ENCODE assay signal across 14 cellular contexts in the genomic region with DNA sequence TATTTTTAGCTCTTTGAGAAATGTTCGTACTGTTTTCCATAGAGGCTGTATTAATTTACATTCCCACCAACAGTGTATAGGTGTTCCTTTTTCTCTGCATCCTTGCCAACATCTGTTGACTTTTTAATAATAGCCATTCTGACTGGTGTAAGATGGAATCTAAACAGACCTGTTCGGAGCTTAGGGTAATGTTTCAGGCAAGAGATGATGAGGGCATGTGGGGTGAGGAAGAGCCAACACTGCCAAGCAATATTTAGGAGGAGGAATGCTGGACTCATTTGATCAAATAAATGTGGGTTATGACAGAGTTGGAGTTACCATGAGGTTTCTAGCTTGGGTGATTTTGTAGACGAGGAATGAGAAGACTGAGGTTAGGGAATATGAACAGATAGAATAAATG.
A peak's percentile ranks its signal among the peaks of the same experiment; 100 is the strongest.
DNase-seq lines count a peak whose midpoint lies in the region; ATAC-seq and TF ChIP-seq lines count a peak whose summit lies in the region.
"Had no signal": no experiment of that assay in that cellular context is flagged by ENCODE, and none has a peak within 500 bp of the region (broad histone marks: within the 10 kb centered on the region; RNA-seq: fewer than 3 reads in every experiment).

No MANE protein-coding gene starts in this region.

- no peak for TF ChIP-seq POLR2A in suprapubic skin (IDR thresholded peaks at IDR 0.05)

- no peaks in the 10 kb centered on the region for H3K9me3 ChIP-seq in T-helper 17 cell (ENCODE audit: control insufficient read depth, low read length, poor library complexity, severe bottlenecking)
- no peaks in the 10 kb centered on the region for H3K9me3 ChIP-seq in suprapubic skin
- H3K9me3 ChIP-seq: BE2C, Caco-2 had no signal

- no peak overlapping the region for H3K4me2 ChIP-seq in mesendoderm (ENCODE audit: low read length)
- H3K4me2 ChIP-seq: GM23338 had no signal

- H2BK15ac ChIP-seq in mesendoderm (replicated peaks; ENCODE audit: low read depth), result no peak overlapping the region

- no peak overlapping the region for H3K18ac ChIP-seq in mesendoderm (ENCODE audit: low read length)

- DNase-seq in T-helper 17 cell (no peak), mesendoderm (no peak), GM19240 (ENCODE audit: insufficient read length, low spot score) (no peak), suprapubic skin (ENCODE audit: low spot score in 2 of 2) (no peak)
- no peak for DNase-seq in central memory CD8-positive, alpha-beta T cell (ENCODE audit: low spot score in 2 of 2)
- DNase-seq: ACHN; BE2C; C1 segment of cervical spinal cord; Caco-2; CD4-positive, alpha-beta T cell; HCEC 1CT had no signal

- H3K27ac Mint-ChIP-seq in T-helper 17 cell, result peak overlapping the region; percentile 24
- H3K27ac Mint-ChIP-seq in central memory CD8-positive, alpha-beta T cell (ENCODE audit: low read depth), result peak overlapping the region; percentile 33
- H3K27ac Mint-ChIP-seq: CD4-positive, alpha-beta T cell; GM23338 had no signal

- H3K9ac ChIP-seq in mesendoderm (ENCODE audit: low read length), result no peak overlapping the region

- peak overlapping the region; percentile 13 for H4K8ac ChIP-seq in mesendoderm (ENCODE audit: low read depth, low read length)

- no peak overlapping the region for H2BK5ac ChIP-seq in mesendoderm (ENCODE audit: low read length)

- H3K4me3 Mint-ChIP-seq in T-helper 17 cell, result peak overlapping the region; percentile 59
- H3K4me3 Mint-ChIP-seq in central memory CD8-positive, alpha-beta T cell, result no peak overlapping the region
- H3K4me3 Mint-ChIP-seq: CD4-positive, alpha-beta T cell; GM23338 had no signal

- H3K4me1 ChIP-seq in mesendoderm (ENCODE audit: control insufficient read depth, low read depth, low read length) (no peaks in the 10 kb centered on the region), suprapubic skin (no peaks in the 10 kb centered on the region)
- H3K4me1 ChIP-seq: Caco-2 had no signal

- no peaks in the 10 kb centered on the region for H3K36me3 ChIP-seq in mesendoderm (ENCODE audit: control insufficient read depth, insufficient read depth, low read length)
- H3K36me3 ChIP-seq in suprapubic skin, result no peaks in the 10 kb centered on the region
- H3K36me3 ChIP-seq: BE2C had no signal

- no peak overlapping the region for H3K4ac ChIP-seq in mesendoderm (ENCODE audit: low read depth, low read length)

- H3K27me3 Mint-ChIP-seq in T-helper 17 cell, result no peaks in the 10 kb centered on the region
- no peaks in the 10 kb centered on the region for H3K27me3 Mint-ChIP-seq in central memory CD8-positive, alpha-beta T cell
- H3K27me3 Mint-ChIP-seq: CD4-positive, alpha-beta T cell had no signal

- H2AK5ac ChIP-seq in mesendoderm (ENCODE audit: low read length), result no peak overlapping the region

- no peak for ATAC-seq in T-helper 17 cell
- ATAC-seq in central memory CD8-positive, alpha-beta T cell (replicated peaks; ENCODE audit: extremely low read depth, poor library complexity, severe bottlenecking), result no peak
- no peak for ATAC-seq in HG02678 (IDR thresholded peaks at IDR 0.05; ENCODE audit: unreplicated experiment)
- ATAC-seq: GM23338 had no signal

- no peak overlapping the region for H3K56ac ChIP-seq in mesendoderm (ENCODE audit: low read length)

- H3K79me1 ChIP-seq in mesendoderm (ENCODE audit: low read length), result no peaks in the 10 kb centered on the region

- no peak overlapping the region for H4K5ac ChIP-seq in mesendoderm (ENCODE audit: low read length)

- H3K36me3 Mint-ChIP-seq in T-helper 17 cell (ENCODE audit: low read depth), result peaks cover 12% of the 10 kb centered on the region
- peaks cover 24% of the 10 kb centered on the region for H3K36me3 Mint-ChIP-seq in central memory CD8-positive, alpha-beta T cell (ENCODE audit: insufficient read depth)

- H3K27ac ChIP-seq in mesendoderm (ENCODE audit: low read depth, low read length) (no peak overlapping the region), suprapubic skin (no peak overlapping the region)
- H3K27ac ChIP-seq: HL-60 had no signal

- H3K4me3 ChIP-seq in mesendoderm (ENCODE audit: low read length) (no peak overlapping the region), suprapubic skin (no peak overlapping the region)
- H3K4me3 ChIP-seq: GM23338 had no signal

- no peak overlapping the region for H2BK120ac ChIP-seq in mesendoderm (ENCODE audit: low read depth, low read length)

- no peak overlapping the region for H3K23ac ChIP-seq in mesendoderm (ENCODE audit: low read length)

- no CpG with 5 or more reads among the region's 3 CpGs for WGBS in mesendoderm (ENCODE audit: extremely low coverage, insufficient coverage, low lambda C conversion rate)
- 72% methylated on average over 3 of the region's 3 CpGs for WGBS in suprapubic skin

- H3K27me3 ChIP-seq in mesendoderm (ENCODE audit: insufficient read depth, low read length, poor library complexity) (no peaks in the 10 kb centered on the region), suprapubic skin (no peaks in the 10 kb centered on the region)
- H3K27me3 ChIP-seq: BE2C had no signal

- TF ChIP-seq EP300 in suprapubic skin (IDR thresholded peaks at IDR 0.05), result no peak

- no peaks in the 10 kb centered on the region for H3K79me2 ChIP-seq in mesendoderm (ENCODE audit: control insufficient read depth, insufficient read depth, low read length)

- TF ChIP-seq CTCF in suprapubic skin (IDR thresholded peaks at IDR 0.05), result no peak

- H3K4me1 Mint-ChIP-seq in T-helper 17 cell, result peaks cover 28% of the 10 kb centered on the region
- peaks cover 33% of the 10 kb centered on the region for H3K4me1 Mint-ChIP-seq in central memory CD8-positive, alpha-beta T cell

- no peaks in the 10 kb centered on the region for H3K9me3 Mint-ChIP-seq in central memory CD8-positive, alpha-beta T cell
- H3K9me3 Mint-ChIP-seq: CD4-positive, alpha-beta T cell had no signal
